In the genomic region with DNA sequence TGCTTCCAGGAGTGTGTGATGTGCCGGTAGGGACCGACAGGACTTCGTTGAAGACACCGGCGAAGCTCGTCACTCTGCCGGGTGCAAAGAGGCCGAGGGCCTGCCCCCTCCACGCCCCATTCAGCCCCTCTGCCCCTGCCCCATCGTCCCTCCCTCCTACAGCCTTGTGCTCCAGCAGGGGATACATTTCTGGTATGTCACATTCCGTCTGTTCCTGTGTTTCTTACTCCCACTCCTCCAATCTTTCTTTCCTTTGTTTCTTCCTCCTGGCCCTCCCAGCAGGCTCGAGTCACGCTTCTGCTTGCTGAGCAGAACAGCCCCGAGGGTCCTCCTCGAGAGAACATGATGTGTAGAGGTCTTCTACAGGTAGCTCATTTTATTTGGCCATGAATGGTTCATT, we compare ENCODE assay signal across 21 cellular contexts. TPM values are rescaled to one million over a fixed set of nuclear protein-coding genes. Genes with fewer than 3 reads are reported as not detected.
"Had no signal": no experiment of that assay in that cellular context is flagged by ENCODE, and none has a peak within 500 bp of the region (broad histone marks: within the 10 kb centered on the region; RNA-seq: fewer than 3 reads in every experiment).

Gene FAM236B (minus strand): TSS at position 101 of the 400 bp plus-strand sequence. CDS start 100 bp downstream, at position 1.

RNA-seq across cellular contexts. Expression of gene FAM236B, which starts in this region (rescaled TPM):
- total RNA-seq: activated naive CD4-positive, alpha-beta T cell treated with anti-CD3 and anti-CD28 coated beads for 36 hours; activated naive CD4-positive, alpha-beta T cell treated with anti-CD3 and anti-CD28 coated beads, Interleukin-2, amount 50 U/mL, for 72 hours; activated naive CD8-positive, alpha-beta T cell treated with anti-CD3 and anti-CD28 coated beads for 36 hours; activated naive CD8-positive, alpha-beta T cell treated with anti-CD3 and anti-CD28 coated beads, Interleukin-2, amount 10 ng/mL, durations not matched to agents 7 days and 5 days; activated T-cell treated with anti-CD3 and anti-CD28 coated beads, Interleukin-2, amount 50 U/mL, for 4 hours; activated T-cell treated with anti-CD3 and anti-CD28 coated beads, Interleukin-2, amount 50 U/mL, for 72 hours; activated T-helper 1 cell treated with anti-CD3 and anti-CD28 coated beads, Interleukin-12 subunit alpha, Interleukin-12 subunit beta, Interleukin-2, Interleukin-4 antibody, amounts not matched to agents 30 ng/mL and 10 ng/mL and 1 ng/mL, durations not matched to agents 14 hours and 24 hours and 36 hours; activated T-helper 17 cell treated with anti-CD3 and anti-CD28 coated beads, Interleukin-2, amount 50 U/mL, for 72 hours; activated T-helper 2 cell treated with anti-CD3 and anti-CD28 coated beads, Interferon-gamma antibody, Interleukin-2, Interleukin-4, amounts not matched to agents 10 μg/mL and 5 μg/mL and 100 μg/mL, durations not matched to agents 14 hours and 24 hours and 36 hours; adrenal gland; aorta; ascending aorta; astrocyte; body of pancreas; breast epithelium; bronchial epithelial cell; cardiac muscle cell; cardiac septum; cerebellum; chondrocyte had no signal
- polyA plus RNA-seq: adipose tissue, adrenal gland, aorta, cardiac muscle cell had no signal
